In genomic region chr7:100888988-100889760, GRCh38 we compare ENCODE assay signal across 8 cellular contexts. TPM values are rescaled to one million over a fixed set of nuclear protein-coding genes. Genes with fewer than 3 reads are reported as not detected.
DNase-seq lines count a peak whose midpoint lies in the region; ATAC-seq and TF ChIP-seq lines count a peak whose summit lies in the region.

Gene UFSP1 (minus strand): TSS chr7:100889715. CDS start chr7:100889271, 444 bp downstream.

- H3K27me3 ChIP-seq in H7 (ENCODE audit: control insufficient read depth, insufficient read depth, low read length): no peaks in the 10 kb centered on the region
- H3K27me3 ChIP-seq in mucosa of stomach (ENCODE audit: control insufficient read depth, insufficient read depth, low read length): peaks cover 5% of the 10 kb centered on the region

- H3K9ac ChIP-seq in mucosa of stomach (ENCODE audit: low read length): peak within 1 kb of the TSS; percentile 62

- H3K4me1 Mint-ChIP-seq in dendritic cell treated with granulocyte-macrophage colony-stimulating factor and Interleukin-4, amounts not matched to agents 40 ng/mL and 50 ng/mL, for 4 days (ENCODE audit: low read depth): peaks cover 68% of the 10 kb centered on the region

- peak within 1 kb of the TSS; percentile 78 for H3K27ac Mint-ChIP-seq in dendritic cell treated with granulocyte-macrophage colony-stimulating factor and Interleukin-4, amounts not matched to agents 40 ng/mL and 50 ng/mL, for 4 days

- peaks cover 41% of the 10 kb centered on the region for H3K27me3 Mint-ChIP-seq in dendritic cell treated with granulocyte-macrophage colony-stimulating factor and Interleukin-4, amounts not matched to agents 40 ng/mL and 50 ng/mL, for 4 days

- peaks cover 30% of the 10 kb centered on the region for H3K4me1 ChIP-seq in mucosa of stomach (ENCODE audit: control insufficient read depth, insufficient read depth, low read length)

- no peaks in the 10 kb centered on the region for H3K9me3 ChIP-seq in mucosa of stomach (ENCODE audit: control insufficient read depth, low read length)

- H3K36me3 ChIP-seq in H7 (replicated peaks; ENCODE audit: control insufficient read depth, insufficient read depth, low read length) (peaks cover 32% of the 10 kb centered on the region), mucosa of stomach (ENCODE audit: control insufficient read depth, insufficient read depth, low read length) (peaks cover 13% of the 10 kb centered on the region)

- H3K4me3 ChIP-seq in H7 (ENCODE audit: insufficient read depth, low read depth, low read length) (peak within 1 kb of the TSS; percentile 91), mucosa of stomach (ENCODE audit: low read length) (peak within 1 kb of the TSS; percentile 36)

- intact Hi-C loops in dendritic cell treated with granulocyte-macrophage colony-stimulating factor and Interleukin-4, amounts not matched to agents 40 ng/mL and 50 ng/mL, for 4 days (cut with micrococcal nuclease): no loop called here

- H3K9me3 Mint-ChIP-seq in dendritic cell treated with granulocyte-macrophage colony-stimulating factor and Interleukin-4, amounts not matched to agents 40 ng/mL and 50 ng/mL, for 4 days: no peaks in the 10 kb centered on the region

- TF ChIP-seq POLR2A in GM18505 (IDR thresholded peaks at IDR 0.05; ENCODE audit: borderline replicate concordance, extremely low read depth, insufficient read depth, insufficient read length): peak; percentile 74

- peak within 1 kb of the TSS; percentile 79 for H3K4me3 Mint-ChIP-seq in dendritic cell treated with granulocyte-macrophage colony-stimulating factor and Interleukin-4, amounts not matched to agents 40 ng/mL and 50 ng/mL, for 4 days

- no peak for DNase-seq in H7
- peak; percentile 45 for DNase-seq in NCI-H69 (lab: John Stamatoyannopoulos, UW)
- no peak for DNase-seq in kidney glomerular epithelial cell (lab: John Stamatoyannopoulos, UW)
- DNase-seq in putamen (ENCODE audit: low spot score): no peak

- H3K36me3 Mint-ChIP-seq in dendritic cell treated with granulocyte-macrophage colony-stimulating factor and Interleukin-4, amounts not matched to agents 40 ng/mL and 50 ng/mL, for 4 days (ENCODE audit: low read depth): peaks cover 46% of the 10 kb centered on the region

- ATAC-seq in GM18505 (IDR thresholded peaks at IDR 0.05; ENCODE audit: unreplicated experiment) (peak; percentile 21), HG03378 (IDR thresholded peaks at IDR 0.05; ENCODE audit: unreplicated experiment) (no peak)

RNA-seq across cellular contexts. Expression of gene UFSP1, which starts in this region (rescaled TPM):
- 7.7 and 12.2 TPM in 2 replicates for total RNA-seq in H7 (2014; rRNA removed; shearing (Covaris generic))
